Comparison of ENCODE assay signal across 32 cellular contexts in the genomic region with DNA sequence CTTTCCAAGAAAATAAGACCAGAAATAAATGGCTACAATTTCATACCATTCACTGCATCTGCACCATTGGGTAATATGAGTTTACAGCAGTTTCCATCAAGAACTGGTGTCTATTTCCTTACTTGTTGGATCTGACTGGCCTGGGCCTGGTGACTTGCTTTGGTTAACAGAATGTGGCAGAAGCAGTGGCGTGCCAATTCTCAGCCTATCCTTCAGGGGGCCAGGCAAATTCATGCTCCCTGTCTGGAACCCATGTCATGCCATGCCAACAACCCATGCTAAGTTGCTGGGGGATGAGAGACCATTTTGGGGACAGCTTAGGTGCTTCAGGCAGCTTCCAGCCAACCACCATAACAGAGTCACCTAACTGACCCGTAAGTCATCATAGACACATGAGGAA.
"Had no signal": no experiment of that assay in that cellular context is flagged by ENCODE, and none has a peak within 500 bp of the region (broad histone marks: within the 10 kb centered on the region; RNA-seq: fewer than 3 reads in every experiment).

No MANE protein-coding gene starts in this region.

- H3K27me3 ChIP-seq: MG63, SJCRH30 had no signal

- H2AFZ ChIP-seq: PC-9 had no signal

- H3K9me3 ChIP-seq: MG63, SJCRH30 had no signal

- DNase-seq: Kasumi-1, MG63, NCI-H1048, NCI-H1092 treated with DMSO at 0.1 percent for 48 hours, NCI-H1105 treated with DMSO at 0.1 percent for 48 hours, NCI-H1417, NCI-H1436, NCI-H146, NCI-H1694, NCI-H187, NCI-H1930, NCI-H2029 treated with DMSO at 0.1 percent for 48 hours, NCI-H2081 treated with DMSO at 0.1 percent for 48 hours, NCI-H2107, NCI-H2171 treated with DMSO at 0.1 percent for 48 hours, NCI-H226, NCI-H446 treated with DMSO at 0.1 percent for 48 hours, NCI-H510A, NCI-H524, NCI-H526, NCI-H69, NCI-H748 treated with DMSO at 0.1 percent for 48 hours, NCI-H82, PC-9, SHP77, SIG-M5, SJCRH30 had no signal

- H3K36me3 ChIP-seq: MG63, SJCRH30 had no signal

- H3K4me2 ChIP-seq: PC-9 had no signal

- ATAC-seq: Panc1, Right ventricle myocardium inferior, SK-N-SH treated with all-trans-retinoic acid at 6 μM for 48 hours had no signal

- H3K4me1 ChIP-seq: SJCRH30 had no signal

- H3K27ac ChIP-seq: PC-9, RWPE1, SJCRH30, SK-N-MC had no signal

- H3K4me3 ChIP-seq: MG63, PC-9, SJCRH30, SK-N-MC had no signal
